Comparison of ENCODE assay signal across 1 cellular context in the genomic region with DNA sequence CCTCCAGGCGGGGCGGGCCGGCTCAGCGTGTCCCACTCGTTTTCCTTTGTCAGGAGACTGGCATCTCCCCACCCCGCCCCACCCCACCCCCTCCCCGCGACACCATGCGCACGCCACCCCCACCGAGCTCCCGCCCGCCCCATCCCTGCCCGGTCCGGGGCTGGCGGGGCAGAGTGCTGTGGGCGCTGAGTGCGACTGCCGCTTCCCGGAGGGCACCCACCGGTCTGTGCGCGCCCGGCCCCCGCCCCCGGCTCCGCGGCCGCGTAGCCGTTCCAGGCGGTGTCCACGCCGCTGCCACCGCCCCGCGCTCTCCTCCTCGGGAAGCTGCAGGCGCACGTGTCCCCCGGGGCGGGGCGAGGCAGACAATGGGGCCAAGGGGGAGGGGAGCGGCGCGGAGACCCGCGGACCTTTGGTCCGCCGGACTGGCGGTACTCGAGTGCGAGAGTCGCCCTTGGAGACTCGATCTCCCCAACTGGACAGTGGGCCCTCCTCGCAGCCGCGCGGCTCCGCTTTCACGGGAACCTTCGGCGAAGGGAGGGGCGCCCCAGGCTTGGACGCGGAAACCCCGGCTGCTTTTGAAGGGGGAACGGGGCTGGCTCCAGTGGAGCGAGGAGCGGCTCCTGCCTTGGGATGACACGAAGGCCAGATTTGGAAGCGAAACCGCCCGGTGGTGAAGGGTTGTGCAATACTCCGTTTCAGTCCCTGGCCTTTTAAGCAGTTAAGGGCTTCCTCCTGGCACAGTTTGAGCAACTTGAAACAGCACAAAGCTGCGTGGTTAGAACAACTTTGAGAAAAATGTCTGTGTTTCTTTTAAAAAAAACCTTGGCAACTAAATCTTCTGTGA.
TF ChIP-seq lines count a peak whose summit lies in the region.

No MANE protein-coding gene starts in this region.

TF ChIP-seq in K562, 482 proteins besides CTCF, POLR2A, EP300 and RAD21 (continued from another document):
- TF ChIP-seq, protein P1, sequence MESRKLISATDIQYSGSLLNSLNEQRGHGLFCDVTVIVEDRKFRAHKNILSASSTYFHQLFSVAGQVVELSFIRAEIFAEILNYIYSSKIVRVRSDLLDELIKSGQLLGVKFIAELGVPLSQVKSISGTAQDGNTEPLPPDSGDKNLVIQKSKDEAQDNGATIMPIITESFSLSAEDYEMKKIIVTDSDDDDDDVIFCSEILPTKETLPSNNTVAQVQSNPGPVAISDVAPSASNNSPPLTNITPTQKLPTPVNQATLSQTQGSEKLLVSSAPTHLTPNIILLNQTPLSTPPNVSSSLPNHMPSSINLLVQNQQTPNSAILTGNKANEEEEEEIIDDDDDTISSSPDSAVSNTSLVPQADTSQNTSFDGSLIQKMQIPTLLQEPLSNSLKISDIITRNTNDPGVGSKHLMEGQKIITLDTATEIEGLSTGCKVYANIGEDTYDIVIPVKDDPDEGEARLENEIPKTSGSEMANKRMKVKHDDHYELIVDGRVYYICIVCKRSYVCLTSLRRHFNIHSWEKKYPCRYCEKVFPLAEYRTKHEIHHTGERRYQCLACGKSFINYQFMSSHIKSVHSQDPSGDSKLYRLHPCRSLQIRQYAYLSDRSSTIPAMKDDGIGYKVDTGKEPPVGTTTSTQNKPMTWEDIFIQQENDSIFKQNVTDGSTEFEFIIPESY (CRISPR knock-in tag; IDR thresholded peaks at IDR 0.05): 0 out of 2 replicates have a peak, but pooled peaks have one; percentile 42
- TF ChIP-seq, protein P2, sequence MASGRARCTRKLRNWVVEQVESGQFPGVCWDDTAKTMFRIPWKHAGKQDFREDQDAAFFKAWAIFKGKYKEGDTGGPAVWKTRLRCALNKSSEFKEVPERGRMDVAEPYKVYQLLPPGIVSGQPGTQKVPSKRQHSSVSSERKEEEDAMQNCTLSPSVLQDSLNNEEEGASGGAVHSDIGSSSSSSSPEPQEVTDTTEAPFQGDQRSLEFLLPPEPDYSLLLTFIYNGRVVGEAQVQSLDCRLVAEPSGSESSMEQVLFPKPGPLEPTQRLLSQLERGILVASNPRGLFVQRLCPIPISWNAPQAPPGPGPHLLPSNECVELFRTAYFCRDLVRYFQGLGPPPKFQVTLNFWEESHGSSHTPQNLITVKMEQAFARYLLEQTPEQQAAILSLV (tag; IDR thresholded peaks at IDR 0.05): peak; percentile 84
- TF ChIP-seq, protein P3, sequence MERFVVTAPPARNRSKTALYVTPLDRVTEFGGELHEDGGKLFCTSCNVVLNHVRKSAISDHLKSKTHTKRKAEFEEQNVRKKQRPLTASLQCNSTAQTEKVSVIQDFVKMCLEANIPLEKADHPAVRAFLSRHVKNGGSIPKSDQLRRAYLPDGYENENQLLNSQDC (CRISPR knock-in tag; IDR thresholded peaks at IDR 0.05): no peak
- TF ChIP-seq ZBED1 (IDR thresholded peaks at IDR 0.05): peak; percentile 49; the same call in 1 of the 2 replicates
- TF ChIP-seq ZNF263 (CRISPR knock-in tag; IDR thresholded peaks at IDR 0.05; ENCODE audit: borderline replicate concordance): peak; percentile 40; the same call in 1 of the 2 replicates
- no peak for TF ChIP-seq SREBF1 (IDR thresholded peaks at IDR 0.05; ENCODE audit: borderline replicate concordance, low read depth, low read length)
- peak in 1 of 2 experiments; percentile 62; a peak in 1 of 4 replicates for TF ChIP-seq NONO (IDR thresholded peaks at IDR 0.05; ENCODE audit: low read depth in 2 of 2, low read length in 1 of 2)
- peak; percentile 52 for TF ChIP-seq BRD9 (IDR thresholded peaks at IDR 0.05; ENCODE audit: low read depth, partially characterized antibody)
- TF ChIP-seq ELF1 (tag; IDR thresholded peaks at IDR 0.05): peak; percentile 48; the same call in 1 of the 2 replicates
- TF ChIP-seq SMAD1 (IDR thresholded peaks at IDR 0.05; ENCODE audit: low read depth, low read length, partially characterized antibody): peak; percentile 39
- TF ChIP-seq ZNF217 (CRISPR knock-in tag; IDR thresholded peaks at IDR 0.05): no peak
- 0 out of 4 replicates have a peak, but pooled peaks of 1 of the 2 experiments have one; percentile 32 for TF ChIP-seq TRIM24 (IDR thresholded peaks at IDR 0.05)
- peak; percentile 75 for TF ChIP-seq RBFOX2 (IDR thresholded peaks at IDR 0.05; ENCODE audit: low read depth, low read length)
- no peak for TF ChIP-seq ZNF717 (CRISPR knock-in tag; IDR thresholded peaks at IDR 0.05)
- TF ChIP-seq, protein P4, sequence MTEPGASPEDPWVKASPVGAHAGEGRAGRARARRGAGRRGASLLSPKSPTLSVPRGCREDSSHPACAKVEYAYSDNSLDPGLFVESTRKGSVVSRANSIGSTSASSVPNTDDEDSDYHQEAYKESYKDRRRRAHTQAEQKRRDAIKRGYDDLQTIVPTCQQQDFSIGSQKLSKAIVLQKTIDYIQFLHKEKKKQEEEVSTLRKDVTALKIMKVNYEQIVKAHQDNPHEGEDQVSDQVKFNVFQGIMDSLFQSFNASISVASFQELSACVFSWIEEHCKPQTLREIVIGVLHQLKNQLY (CRISPR knock-in tag; conservative IDR thresholded peaks at IDR 0.05): no peak
- TF ChIP-seq EP400 (IDR thresholded peaks at IDR 0.05): peak; percentile 78
- TF ChIP-seq SRF (CRISPR knock-in tag; IDR thresholded peaks at IDR 0.05): peak in 1 of 2 experiments; percentile 70; a peak in 2 of 4 replicates
- TF ChIP-seq, protein P5, sequence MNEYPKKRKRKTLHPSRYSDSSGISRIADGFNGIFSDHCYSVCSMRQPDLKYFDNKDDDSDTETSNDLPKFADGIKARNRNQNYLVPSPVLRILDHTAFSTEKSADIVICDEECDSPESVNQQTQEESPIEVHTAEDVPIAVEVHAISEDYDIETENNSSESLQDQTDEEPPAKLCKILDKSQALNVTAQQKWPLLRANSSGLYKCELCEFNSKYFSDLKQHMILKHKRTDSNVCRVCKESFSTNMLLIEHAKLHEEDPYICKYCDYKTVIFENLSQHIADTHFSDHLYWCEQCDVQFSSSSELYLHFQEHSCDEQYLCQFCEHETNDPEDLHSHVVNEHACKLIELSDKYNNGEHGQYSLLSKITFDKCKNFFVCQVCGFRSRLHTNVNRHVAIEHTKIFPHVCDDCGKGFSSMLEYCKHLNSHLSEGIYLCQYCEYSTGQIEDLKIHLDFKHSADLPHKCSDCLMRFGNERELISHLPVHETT (CRISPR knock-in tag; conservative IDR thresholded peaks at IDR 0.05 in 1 of 2, IDR thresholded peaks at IDR 0.05 in 1 of 2): peak in 1 of 2 experiments; percentile 91; a peak in 2 of 4 replicates
- 0 out of 2 replicates have a peak, but pooled peaks have one; percentile 23 for TF ChIP-seq HDAC8 (tag; IDR thresholded peaks at IDR 0.05)
- TF ChIP-seq DNMT1 (IDR thresholded peaks at IDR 0.05): no peak
- TF ChIP-seq ARID1B (IDR thresholded peaks at IDR 0.05): peak; percentile 39
- TF ChIP-seq, protein P6, sequence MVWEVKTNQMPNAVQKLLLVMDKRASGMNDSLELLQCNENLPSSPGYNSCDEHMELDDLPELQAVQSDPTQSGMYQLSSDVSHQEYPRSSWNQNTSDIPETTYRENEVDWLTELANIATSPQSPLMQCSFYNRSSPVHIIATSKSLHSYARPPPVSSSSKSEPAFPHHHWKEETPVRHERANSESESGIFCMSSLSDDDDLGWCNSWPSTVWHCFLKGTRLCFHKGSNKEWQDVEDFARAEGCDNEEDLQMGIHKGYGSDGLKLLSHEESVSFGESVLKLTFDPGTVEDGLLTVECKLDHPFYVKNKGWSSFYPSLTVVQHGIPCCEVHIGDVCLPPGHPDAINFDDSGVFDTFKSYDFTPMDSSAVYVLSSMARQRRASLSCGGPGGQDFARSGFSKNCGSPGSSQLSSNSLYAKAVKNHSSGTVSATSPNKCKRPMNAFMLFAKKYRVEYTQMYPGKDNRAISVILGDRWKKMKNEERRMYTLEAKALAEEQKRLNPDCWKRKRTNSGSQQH (CRISPR knock-in tag; IDR thresholded peaks at IDR 0.05): 0 out of 2 replicates have a peak, but pooled peaks have one; percentile 52
- TF ChIP-seq NBN (IDR thresholded peaks at IDR 0.05; ENCODE audit: low read depth): peak; percentile 71
- TF ChIP-seq CEBPG (CRISPR knock-in tag; IDR thresholded peaks at IDR 0.05): peak; percentile 95
- peak; percentile 98 to 99 for TF ChIP-seq CEBPG (tag; conservative IDR thresholded peaks at IDR 0.05 in 1 of 2, IDR thresholded peaks at IDR 0.05 in 1 of 2)
- TF ChIP-seq GATA2 (CRISPR knock-in tag; IDR thresholded peaks at IDR 0.05): no peak
- TF ChIP-seq ESRRA (IDR thresholded peaks at IDR 0.05; ENCODE audit: borderline replicate concordance, low read depth): 0 out of 2 replicates have a peak, but pooled peaks have one; percentile 22
- TF ChIP-seq PRMT5 (CRISPR knock-in tag; IDR thresholded peaks at IDR 0.05): no peak
- TF ChIP-seq GTF2E2 (tag; IDR thresholded peaks at IDR 0.05): peak; percentile 85
- TF ChIP-seq FOXM1 (IDR thresholded peaks at IDR 0.05; ENCODE audit: low read depth): no peak
- 0 out of 2 replicates have a peak, but pooled peaks have one; percentile 56 for TF ChIP-seq FOXM1 (CRISPR knock-in tag; IDR thresholded peaks at IDR 0.05; ENCODE audit: low read depth)
- TF ChIP-seq PYGO2 (tag; IDR thresholded peaks at IDR 0.05): no peak
- TF ChIP-seq FOSL1 (tag; conservative IDR thresholded peaks at IDR 0.05): peak; percentile 31; the same call in 1 of the 2 replicates
- peak; percentile 80 for TF ChIP-seq PHF8 (IDR thresholded peaks at IDR 0.05; ENCODE audit: borderline replicate concordance, low read length)
- peak; percentile 90 for TF ChIP-seq BHLHE40 (IDR thresholded peaks at IDR 0.05; ENCODE audit: low read length)
- TF ChIP-seq RCOR1 (IDR thresholded peaks at IDR 0.05; ENCODE audit: borderline replicate concordance in 1 of 2, low read depth in 2 of 2, low read length in 2 of 2): peak; percentile 54 to 91; a peak in 3 of 4 replicates
- TF ChIP-seq RBBP5 (IDR thresholded peaks at IDR 0.05; ENCODE audit: borderline replicate concordance, insufficient read depth, low read length, poor library complexity, severe bottlenecking): peak; percentile 85
- peak; percentile 54 for TF ChIP-seq CHD1 (IDR thresholded peaks at IDR 0.05; ENCODE audit: low read length)
- TF ChIP-seq LEF1 (IDR thresholded peaks at IDR 0.05): peak; percentile 46; the same call in 1 of the 2 replicates
- 0 out of 2 replicates have a peak, but pooled peaks have one; percentile 38 for TF ChIP-seq MED1 (CRISPR knock-in tag; IDR thresholded peaks at IDR 0.05; ENCODE audit: borderline replicate concordance)
- TF ChIP-seq, protein P7, sequence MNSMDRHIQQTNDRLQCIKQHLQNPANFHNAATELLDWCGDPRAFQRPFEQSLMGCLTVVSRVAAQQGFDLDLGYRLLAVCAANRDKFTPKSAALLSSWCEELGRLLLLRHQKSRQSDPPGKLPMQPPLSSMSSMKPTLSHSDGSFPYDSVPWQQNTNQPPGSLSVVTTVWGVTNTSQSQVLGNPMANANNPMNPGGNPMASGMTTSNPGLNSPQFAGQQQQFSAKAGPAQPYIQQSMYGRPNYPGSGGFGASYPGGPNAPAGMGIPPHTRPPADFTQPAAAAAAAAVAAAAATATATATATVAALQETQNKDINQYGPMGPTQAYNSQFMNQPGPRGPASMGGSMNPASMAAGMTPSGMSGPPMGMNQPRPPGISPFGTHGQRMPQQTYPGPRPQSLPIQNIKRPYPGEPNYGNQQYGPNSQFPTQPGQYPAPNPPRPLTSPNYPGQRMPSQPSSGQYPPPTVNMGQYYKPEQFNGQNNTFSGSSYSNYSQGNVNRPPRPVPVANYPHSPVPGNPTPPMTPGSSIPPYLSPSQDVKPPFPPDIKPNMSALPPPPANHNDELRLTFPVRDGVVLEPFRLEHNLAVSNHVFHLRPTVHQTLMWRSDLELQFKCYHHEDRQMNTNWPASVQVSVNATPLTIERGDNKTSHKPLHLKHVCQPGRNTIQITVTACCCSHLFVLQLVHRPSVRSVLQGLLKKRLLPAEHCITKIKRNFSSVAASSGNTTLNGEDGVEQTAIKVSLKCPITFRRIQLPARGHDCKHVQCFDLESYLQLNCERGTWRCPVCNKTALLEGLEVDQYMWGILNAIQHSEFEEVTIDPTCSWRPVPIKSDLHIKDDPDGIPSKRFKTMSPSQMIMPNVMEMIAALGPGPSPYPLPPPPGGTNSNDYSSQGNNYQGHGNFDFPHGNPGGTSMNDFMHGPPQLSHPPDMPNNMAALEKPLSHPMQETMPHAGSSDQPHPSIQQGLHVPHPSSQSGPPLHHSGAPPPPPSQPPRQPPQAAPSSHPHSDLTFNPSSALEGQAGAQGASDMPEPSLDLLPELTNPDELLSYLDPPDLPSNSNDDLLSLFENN (IDR thresholded peaks at IDR 0.05; ENCODE audit: low read depth in 2 of 2, low read length in 2 of 2): no peak
- TF ChIP-seq RB1 (IDR thresholded peaks at IDR 0.05; ENCODE audit: low read depth): peak; percentile 71; the same call in 1 of the 2 replicates
- 0 out of 2 replicates have a peak, but pooled peaks have one; percentile 29 for TF ChIP-seq TRIM28 (IDR thresholded peaks at IDR 0.05)
- peak; percentile 55; the same call in 1 of the 2 replicates for TF ChIP-seq KLF6 (CRISPR knock-in tag; IDR thresholded peaks at IDR 0.05; ENCODE audit: borderline replicate concordance)
- TF ChIP-seq, protein P8, sequence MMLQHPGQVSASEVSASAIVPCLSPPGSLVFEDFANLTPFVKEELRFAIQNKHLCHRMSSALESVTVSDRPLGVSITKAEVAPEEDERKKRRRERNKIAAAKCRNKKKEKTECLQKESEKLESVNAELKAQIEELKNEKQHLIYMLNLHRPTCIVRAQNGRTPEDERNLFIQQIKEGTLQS (IDR thresholded peaks at IDR 0.05): peak; percentile 73
- TF ChIP-seq, protein P8 (CRISPR knock-in tag; conservative IDR thresholded peaks at IDR 0.05): no peak
